In the genomic region with DNA sequence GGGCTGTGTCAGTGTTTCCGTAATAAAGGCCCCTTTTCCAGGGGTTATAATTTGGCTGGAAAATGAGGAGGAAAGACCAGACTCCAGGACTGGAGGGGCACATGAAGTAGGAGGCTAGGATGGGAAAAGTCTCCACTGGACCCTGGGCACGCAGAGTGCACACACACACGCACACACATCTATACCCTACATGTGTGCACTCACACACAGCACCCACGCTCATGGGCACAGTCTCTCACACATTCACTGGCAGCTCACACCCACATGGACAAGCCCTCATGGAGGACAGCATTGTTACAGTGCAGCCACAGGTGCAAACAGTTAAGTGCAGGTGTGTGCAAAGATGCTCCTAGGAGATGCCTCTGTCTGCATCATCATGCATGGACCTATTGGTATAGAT, we compare ENCODE assay signal across 1 cellular context.
TF ChIP-seq lines count a peak whose summit lies in the region.

No MANE protein-coding gene starts in this region.

TF ChIP-seq in H1, 55 proteins besides CTCF, POLR2A, EP300 and RAD21:
- TF ChIP-seq ZNF274 (IDR thresholded peaks at IDR 0.05; ENCODE audit: borderline replicate concordance, extremely low read depth, low read length) = no peak
- TF ChIP-seq RNF2 (IDR thresholded peaks at IDR 0.05; ENCODE audit: borderline replicate concordance, low read depth, low read length, missing control alignments, poor library complexity, severe bottlenecking) = no peak
- no peak for TF ChIP-seq CHD1 (IDR thresholded peaks at IDR 0.05; ENCODE audit: low read depth, low read length)
- TF ChIP-seq SP4 (IDR thresholded peaks at IDR 0.05; ENCODE audit: low read length) = no peak
- TF ChIP-seq BACH1 (IDR thresholded peaks at IDR 0.05; ENCODE audit: low read length) = no peak
- TF ChIP-seq, protein P1, sequence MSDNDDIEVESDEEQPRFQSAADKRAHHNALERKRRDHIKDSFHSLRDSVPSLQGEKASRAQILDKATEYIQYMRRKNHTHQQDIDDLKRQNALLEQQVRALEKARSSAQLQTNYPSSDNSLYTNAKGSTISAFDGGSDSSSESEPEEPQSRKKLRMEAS (IDR thresholded peaks at IDR 0.05) = no peak
- TF ChIP-seq TEAD4 (IDR thresholded peaks at IDR 0.05; ENCODE audit: low read depth, low read length) = no peak
- TF ChIP-seq TCF12 (IDR thresholded peaks at IDR 0.05; ENCODE audit: low read depth, low read length) = no peak
- TF ChIP-seq RBBP5 (IDR thresholded peaks at IDR 0.05; ENCODE audit: borderline replicate concordance, low read depth, low read length) = no peak
- no peak for TF ChIP-seq PHF8 (conservative IDR thresholded peaks at IDR 0.05; ENCODE audit: low read depth, low read length)
- TF ChIP-seq SIX5 (IDR thresholded peaks at IDR 0.05; ENCODE audit: low read depth, low read length) = no peak
- TF ChIP-seq JUN (IDR thresholded peaks at IDR 0.05; ENCODE audit: low read depth, low read length) = no peak
- TF ChIP-seq SAP30 (IDR thresholded peaks at IDR 0.05; ENCODE audit: insufficient read depth, insufficient replicate concordance, low read length) = no peak
- TF ChIP-seq JUND (IDR thresholded peaks at IDR 0.05; ENCODE audit: low read length) = no peak
- no peak for TF ChIP-seq SRF (IDR thresholded peaks at IDR 0.05; ENCODE audit: low read depth, low read length)
- TF ChIP-seq SP1 (IDR thresholded peaks at IDR 0.05; ENCODE audit: low read depth, low read length) = no peak
- TF ChIP-seq HDAC6 (IDR thresholded peaks at IDR 0.05; ENCODE audit: low read depth, low read length) = no peak
- no peak for TF ChIP-seq SUZ12 (IDR thresholded peaks at IDR 0.05; ENCODE audit: low read length)
- TF ChIP-seq BCL11A (IDR thresholded peaks at IDR 0.05; ENCODE audit: low read depth in 2 of 2, low read length in 2 of 2) = no peak
- TF ChIP-seq KDM4A (IDR thresholded peaks at IDR 0.05; ENCODE audit: low read depth, low read length, severe bottlenecking) = no peak
